ENCODE assay signal across 1 cellular context in genomic region chr15:70569718-70570231, GRCh38.
TF ChIP-seq lines count a peak whose summit lies in the region.

No MANE protein-coding gene starts in this region.

TF ChIP-seq in HEK293, 187 proteins besides CTCF, POLR2A, EP300 and RAD21 (continued from another document and continues in another):
- TF ChIP-seq ZNF148 (tag by site-specific recombination; IDR thresholded peaks at IDR 0.05; ENCODE audit: borderline replicate concordance): no peak; the same call in 1 of the 2 replicates
- TF ChIP-seq RBAK (tag by site-specific recombination; IDR thresholded peaks at IDR 0.05): no peak
- TF ChIP-seq PATZ1 (tag by site-specific recombination; IDR thresholded peaks at IDR 0.05): peak; percentile 33; the same call in 1 of the 2 replicates
- no peak for TF ChIP-seq ZNF133 (tag by site-specific recombination; IDR thresholded peaks at IDR 0.05)
- peak; percentile 77 for TF ChIP-seq OSR2 (tag by site-specific recombination; IDR thresholded peaks at IDR 0.05)
- peak; percentile 95 for TF ChIP-seq ZNF366 (tag by site-specific recombination; conservative IDR thresholded peaks at IDR 0.05)
- TF ChIP-seq ZNF394 (tag by site-specific recombination; IDR thresholded peaks at IDR 0.05; ENCODE audit: borderline replicate concordance): peak; percentile 90
- TF ChIP-seq ZNF692 (tag by site-specific recombination; IDR thresholded peaks at IDR 0.05): peak; percentile 13; the same call in 1 of the 2 replicates
- TF ChIP-seq ZBTB7A (tag by site-specific recombination; IDR thresholded peaks at IDR 0.05; ENCODE audit: low read depth): no peak
- TF ChIP-seq SCRT1 (tag by site-specific recombination; IDR thresholded peaks at IDR 0.05; ENCODE audit: borderline replicate concordance): no peak
- no peak for TF ChIP-seq KLF1 (tag by site-specific recombination; IDR thresholded peaks at IDR 0.05)
- TF ChIP-seq KLF17 (tag by site-specific recombination; IDR thresholded peaks at IDR 0.05): peak; percentile 95
- TF ChIP-seq ZBTB8A (tag by site-specific recombination; IDR thresholded peaks at IDR 0.05): no peak
- TF ChIP-seq ZSCAN23 (tag by site-specific recombination; IDR thresholded peaks at IDR 0.05): peak; percentile 43; the same call in 1 of the 2 replicates
- no peak; the same call in 1 of the 2 replicates for TF ChIP-seq OVOL3 (tag by site-specific recombination; IDR thresholded peaks at IDR 0.05)
- TF ChIP-seq ZIC2 (tag by site-specific recombination; IDR thresholded peaks at IDR 0.05): peak; percentile 21; the same call in 1 of the 2 replicates
- TF ChIP-seq ZNF335 (tag by site-specific recombination; conservative IDR thresholded peaks at IDR 0.05): peak; percentile 46; the same call in 1 of the 2 replicates
- no peak for TF ChIP-seq REPIN1 (tag by site-specific recombination; IDR thresholded peaks at IDR 0.05; ENCODE audit: low read depth)
- no peak for TF ChIP-seq ZNF704 (tag by site-specific recombination; IDR thresholded peaks at IDR 0.05)
- TF ChIP-seq WT1 (tag by site-specific recombination; IDR thresholded peaks at IDR 0.05): peak; percentile 94
- no peak for TF ChIP-seq ZNF521 (tag by site-specific recombination; IDR thresholded peaks at IDR 0.05)
- 0 out of 2 replicates have a peak, but pooled peaks have one; percentile 10 for TF ChIP-seq ZNF184 (tag by site-specific recombination; IDR thresholded peaks at IDR 0.05)
- no peak for TF ChIP-seq ZNF664 (tag by site-specific recombination; IDR thresholded peaks at IDR 0.05)
- TF ChIP-seq ZNF175 (tag by site-specific recombination; IDR thresholded peaks at IDR 0.05): no peak
- TF ChIP-seq GLI4 (tag by site-specific recombination; IDR thresholded peaks at IDR 0.05): no peak
- TF ChIP-seq GLIS1 (tag by site-specific recombination; IDR thresholded peaks at IDR 0.05): peak; percentile 93
- TF ChIP-seq GLI2 (tag by site-specific recombination; IDR thresholded peaks at IDR 0.05; ENCODE audit: borderline replicate concordance, low read depth): peak; percentile 46; the same call in 1 of the 2 replicates
- no peak for TF ChIP-seq ZNF211 (tag by site-specific recombination; IDR thresholded peaks at IDR 0.05; ENCODE audit: low read depth)
- TF ChIP-seq ZNF768 (tag by site-specific recombination; IDR thresholded peaks at IDR 0.05): no peak
- TF ChIP-seq ZFP41 (tag by site-specific recombination; IDR thresholded peaks at IDR 0.05; ENCODE audit: borderline replicate concordance): no peak
- no peak for TF ChIP-seq ZNF423 (tag by site-specific recombination; IDR thresholded peaks at IDR 0.05)
- TF ChIP-seq ZBTB1 (tag by site-specific recombination; IDR thresholded peaks at IDR 0.05): no peak
- no peak for TF ChIP-seq ZNF623 (tag by site-specific recombination; IDR thresholded peaks at IDR 0.05)
- peak; percentile 67 for TF ChIP-seq ZFHX2 (tag by site-specific recombination; conservative IDR thresholded peaks at IDR 0.05)
- no peak for TF ChIP-seq KLF9 (tag by site-specific recombination; IDR thresholded peaks at IDR 0.05; ENCODE audit: low read depth)
- TF ChIP-seq ZNF223 (tag by site-specific recombination; IDR thresholded peaks at IDR 0.05): no peak
- no peak for TF ChIP-seq ZNF426 (tag by site-specific recombination; IDR thresholded peaks at IDR 0.05)
- no peak for TF ChIP-seq MEIS1 (CRISPR knock-in tag; IDR thresholded peaks at IDR 0.05; ENCODE audit: borderline replicate concordance)
- no peak for TF ChIP-seq ZNF174 (tag by site-specific recombination; IDR thresholded peaks at IDR 0.05)
- no peak for TF ChIP-seq ZNF341 (tag by site-specific recombination; IDR thresholded peaks at IDR 0.05; ENCODE audit: low read depth)
- TF ChIP-seq ZEB2 (tag by site-specific recombination; IDR thresholded peaks at IDR 0.05): peak; percentile 56; the same call in 1 of the 2 replicates
- TF ChIP-seq ZNF416 (tag by site-specific recombination; IDR thresholded peaks at IDR 0.05): no peak
- TF ChIP-seq PRDM2 (tag by site-specific recombination; IDR thresholded peaks at IDR 0.05; ENCODE audit: borderline replicate concordance): no peak
- TF ChIP-seq ZNF777 (tag by site-specific recombination; IDR thresholded peaks at IDR 0.05; ENCODE audit: borderline replicate concordance): no peak
- no peak for TF ChIP-seq ZNF670 (tag by site-specific recombination; IDR thresholded peaks at IDR 0.05; ENCODE audit: low read depth)
- TF ChIP-seq ZNF76 (tag by site-specific recombination; IDR thresholded peaks at IDR 0.05; ENCODE audit: borderline replicate concordance, low read depth): no peak
- no peak for TF ChIP-seq ZNF792 (tag by site-specific recombination; IDR thresholded peaks at IDR 0.05)
- TF ChIP-seq ZNF221 (tag by site-specific recombination; IDR thresholded peaks at IDR 0.05; ENCODE audit: borderline replicate concordance): no peak
- TF ChIP-seq ZNF248 (tag by site-specific recombination; IDR thresholded peaks at IDR 0.05): no peak
- TF ChIP-seq ZNF449 (tag by site-specific recombination; IDR thresholded peaks at IDR 0.05): no peak
- TF ChIP-seq ZNF514 (tag by site-specific recombination; IDR thresholded peaks at IDR 0.05): no peak
- TF ChIP-seq ZNF37A (tag by site-specific recombination; IDR thresholded peaks at IDR 0.05): no peak
- TF ChIP-seq ZNF266 (tag by site-specific recombination; IDR thresholded peaks at IDR 0.05; ENCODE audit: low read depth): no peak
- no peak for TF ChIP-seq ZNF555 (tag by site-specific recombination; conservative IDR thresholded peaks at IDR 0.05)
- no peak for TF ChIP-seq ZNF202 (tag by site-specific recombination; IDR thresholded peaks at IDR 0.05; ENCODE audit: borderline replicate concordance)
- TF ChIP-seq ZNF2 (tag by site-specific recombination; IDR thresholded peaks at IDR 0.05): no peak
- no peak for TF ChIP-seq ZNF654 (tag by site-specific recombination; IDR thresholded peaks at IDR 0.05; ENCODE audit: low read depth)
- TF ChIP-seq KLF16 (tag by site-specific recombination; IDR thresholded peaks at IDR 0.05): no peak
- no peak for TF ChIP-seq BCL11B (tag by site-specific recombination; IDR thresholded peaks at IDR 0.05; ENCODE audit: low read depth)
- no peak for TF ChIP-seq ZNF529 (tag by site-specific recombination; IDR thresholded peaks at IDR 0.05; ENCODE audit: insufficient replicate concordance)
- no peak for TF ChIP-seq ZNF791 (tag by site-specific recombination; IDR thresholded peaks at IDR 0.05)
- no peak for TF ChIP-seq ZNF138 (tag by site-specific recombination; IDR thresholded peaks at IDR 0.05; ENCODE audit: borderline replicate concordance)
